In the genomic region with DNA sequence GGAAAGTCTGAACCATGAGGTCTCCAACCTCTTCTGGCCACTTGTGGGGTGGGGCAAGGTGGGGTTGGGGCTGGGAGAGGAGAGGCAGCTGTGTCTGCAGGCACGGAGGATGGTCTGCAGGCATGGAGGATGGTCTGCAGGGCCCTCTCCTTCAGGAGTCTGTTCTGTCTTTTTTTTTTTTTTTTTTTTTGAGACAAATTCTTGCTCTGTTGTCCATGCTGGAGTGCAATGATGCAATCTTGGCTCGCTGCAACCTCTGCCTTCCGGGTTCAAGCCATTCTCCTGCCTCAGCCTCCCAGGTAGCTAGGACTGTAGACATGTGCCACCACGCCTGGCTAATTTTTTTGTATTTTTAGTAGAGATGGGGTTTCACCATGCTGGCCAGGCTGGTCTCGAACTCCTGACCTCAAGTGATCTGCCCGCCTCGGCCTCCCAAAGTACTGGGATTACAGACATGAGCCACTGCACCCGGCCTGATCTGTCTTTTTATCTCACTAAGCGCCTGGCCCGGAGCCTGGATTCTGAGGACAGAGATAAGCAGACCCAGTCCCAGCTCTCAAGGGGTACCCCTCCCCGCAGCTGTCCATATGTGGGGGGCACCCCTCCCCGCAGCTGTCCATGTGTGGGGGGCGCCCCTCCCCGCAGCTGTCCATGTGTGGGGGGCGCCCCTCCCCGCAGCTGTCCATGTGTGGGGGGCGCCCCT, we compare ENCODE assay signal across 2 cellular contexts. TPM values are rescaled to one million over a fixed set of nuclear protein-coding genes. Genes with fewer than 3 reads are reported as not detected.
"Had no signal": no experiment of that assay in that cellular context is flagged by ENCODE, and none has a peak within 500 bp of the region (broad histone marks: within the 10 kb centered on the region; RNA-seq: fewer than 3 reads in every experiment).

No MANE protein-coding gene starts in this region.

RNA-seq across cellular contexts. Expression of gene ARHGAP8, which starts 47.7 kb away (rescaled TPM):
- total RNA-seq: RPMI7951, SJSA1 had no signal
